ENCODE assay signal across 29 cellular contexts in the genomic region with DNA sequence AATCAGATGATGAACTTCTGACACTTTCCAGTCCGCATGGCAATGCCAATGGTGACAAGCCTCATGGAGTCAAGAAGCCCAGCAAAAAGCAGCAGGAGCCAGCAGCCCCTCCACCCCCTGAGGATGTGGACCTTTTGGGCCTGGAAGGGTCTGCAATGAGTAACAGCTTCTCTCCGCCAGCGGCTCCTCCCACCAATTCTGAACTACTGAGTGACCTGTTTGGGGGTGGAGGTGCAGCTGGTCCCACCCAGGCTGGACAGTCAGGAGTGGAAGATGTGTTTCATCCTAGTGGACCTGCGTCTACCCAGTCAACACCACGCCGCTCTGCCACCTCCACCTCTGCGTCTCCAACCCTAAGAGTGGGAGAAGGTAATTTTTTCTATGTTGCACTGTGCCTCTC. TPM values are rescaled to one million over a fixed set of nuclear protein-coding genes. Genes with fewer than 3 reads are reported as not detected.
DNase-seq lines count a peak whose midpoint lies in the region; ATAC-seq, FAIRE-seq and TF ChIP-seq lines count a peak whose summit lies in the region.
"Had no signal": no experiment of that assay in that cellular context is flagged by ENCODE, and none has a peak within 500 bp of the region (broad histone marks: within the 10 kb centered on the region; RNA-seq: fewer than 3 reads in every experiment).

No MANE protein-coding gene starts in this region.

- no peaks in the 10 kb centered on the region for H3K9me3 Mint-ChIP-seq in T-helper 1 cell treated with Interleukin-12 subunit alpha and Interleukin-12 subunit beta and Interleukin-4 antibody, amounts not matched to agents 30 μg/mL and 1 μg/mL, for 36 hours
- H3K9me3 Mint-ChIP-seq in activated naive CD8-positive, alpha-beta T cell treated with anti-CD3 and anti-CD28 coated beads, Interleukin-2, amount 10 ng/mL, durations not matched to agents 7 days and 5 days: no peaks in the 10 kb centered on the region
- H3K9me3 Mint-ChIP-seq in activated naive CD8-positive, alpha-beta T cell treated with anti-CD3 and anti-CD28 coated beads for 36 hours: no peaks in the 10 kb centered on the region
- H3K9me3 Mint-ChIP-seq: CD8-positive, alpha-beta memory T cell; GM23338; HFFc6; IgD-negative memory B cell had no signal

- FAIRE-seq in K562 (lab: Jason Lieb, UNC): no peak
- FAIRE-seq: GM12891 had no signal

- H4K20me1 ChIP-seq in K562 (replicated peaks; ENCODE audit: control insufficient read depth, insufficient read depth, low read length): no peaks in the 10 kb centered on the region

- TF ChIP-seq EP300 in K562 (IDR thresholded peaks at IDR 0.05; ENCODE audit: low read length): no peak

- intact Hi-C loops in K562 (cut with micrococcal nuclease): no loop called here

- no TSS peak for BruUV-seq in K562 (replicated peaks; lab: Mats Ljungman, UMichigan)

- peaks cover 71% of the 10 kb centered on the region for H3K4me1 Mint-ChIP-seq in T-helper 1 cell treated with Interleukin-12 subunit alpha and Interleukin-12 subunit beta and Interleukin-4 antibody, amounts not matched to agents 30 μg/mL and 1 μg/mL, for 36 hours (ENCODE audit: low read depth)
- peaks cover 44% of the 10 kb centered on the region for H3K4me1 Mint-ChIP-seq in activated naive CD8-positive, alpha-beta T cell treated with anti-CD3 and anti-CD28 coated beads, Interleukin-2, amount 10 ng/mL, durations not matched to agents 7 days and 5 days
- peaks cover 43% of the 10 kb centered on the region for H3K4me1 Mint-ChIP-seq in activated naive CD8-positive, alpha-beta T cell treated with anti-CD3 and anti-CD28 coated beads for 36 hours
- H3K4me1 Mint-ChIP-seq: B cell had no signal

- no peaks in the 10 kb centered on the region for H3K9me3 ChIP-seq in K562 (replicated peaks; ENCODE audit: control insufficient read depth, insufficient read depth, low read depth, low read length)
- H3K9me3 ChIP-seq: HAP-1 had no signal

- H3K36me3 Mint-ChIP-seq in T-helper 1 cell treated with Interleukin-12 subunit alpha and Interleukin-12 subunit beta and Interleukin-4 antibody, amounts not matched to agents 30 μg/mL and 1 μg/mL, for 36 hours (ENCODE audit: low read depth): peaks cover 27% of the 10 kb centered on the region
- H3K36me3 Mint-ChIP-seq in activated naive CD8-positive, alpha-beta T cell treated with anti-CD3 and anti-CD28 coated beads, Interleukin-2, amount 10 ng/mL, durations not matched to agents 7 days and 5 days: peaks cover 5% of the 10 kb centered on the region
- H3K36me3 Mint-ChIP-seq in activated naive CD8-positive, alpha-beta T cell treated with anti-CD3 and anti-CD28 coated beads for 36 hours: peaks cover 7% of the 10 kb centered on the region

- no peak for TF ChIP-seq CTCF in K562 (IDR thresholded peaks at IDR 0.05 in 2 of 3, conservative IDR thresholded peaks at IDR 0.05 in 1 of 3; ENCODE audit: insufficient read depth in 2 of 3, low read depth in 1 of 3, low read length in 3 of 3)

- no peak overlapping the region for H3K9ac ChIP-seq in K562 (ENCODE audit: insufficient read depth in 1 of 2, low read depth in 2 of 2, low read length in 2 of 2)

- POLR2A ChIA-PET in activated naive CD8-positive, alpha-beta T cell treated with anti-CD3 and anti-CD28 coated beads, Interleukin-2, amount 10 ng/mL, durations not matched to agents 7 days and 5 days (lab: Charles Lee): interaction anchor here (1.8 kb wide), 1 partner anchor 28 kb away, joined by 8 read pairs; a partner anchor contains a TSS
- POLR2A ChIA-PET in K562 (lab: Yijun Ruan, JAX): interaction anchor here (1.1 kb wide), 1 partner anchor 20 kb away, joined by 3 read pairs; no protein-coding TSS in a partner anchor

- H3K79me2 ChIP-seq in K562 (ENCODE audit: control insufficient read depth, insufficient read depth, low read length): no peaks in the 10 kb centered on the region; the same call in 2 of the 3 replicates

- no peak overlapping the region for H3K27ac ChIP-seq in K562 (ENCODE audit: extremely low read depth, low read depth, low read length)
- H3K27ac ChIP-seq: 22Rv1, C4-2B, HL-60, RWPE1 had no signal

- TF ChIP-seq POLR2A in K562 (conservative IDR thresholded peaks at IDR 0.05): no peak

- H3K27me3 ChIP-seq in K562 (ENCODE audit: control insufficient read depth in 2 of 2, insufficient read depth in 2 of 2, low read length in 2 of 2): no peaks in the 10 kb centered on the region

- TF ChIP-seq RAD21 in K562 (CRISPR knock-in tag; conservative IDR thresholded peaks at IDR 0.05 in 1 of 2, IDR thresholded peaks at IDR 0.05 in 1 of 2): no peak

- no peak for ATAC-seq in activated naive CD8-positive, alpha-beta T cell treated with anti-CD3 and anti-CD28 coated beads, Interleukin-2, amount 10 ng/mL, durations not matched to agents 7 days and 5 days (ENCODE audit: low read depth)
- ATAC-seq in K562: no peak
- no peak for ATAC-seq in HG03097 (IDR thresholded peaks at IDR 0.05; ENCODE audit: low FRiP score, unreplicated experiment)
- ATAC-seq: GM23338, Panc1 had no signal

- CTCF ChIA-PET in K562 (lab: Yijun Ruan, JAX; ENCODE audit: low intra/inter-chr PET ratio): no interaction called here

- H2AFZ ChIP-seq in K562 (ENCODE audit: low read depth, low read length): no peak overlapping the region
- H2AFZ ChIP-seq: GM23338 had no signal

- H3K27me3 Mint-ChIP-seq in T-helper 1 cell treated with Interleukin-12 subunit alpha and Interleukin-12 subunit beta and Interleukin-4 antibody, amounts not matched to agents 30 μg/mL and 1 μg/mL, for 36 hours (ENCODE audit: low read depth): no peaks in the 10 kb centered on the region
- H3K27me3 Mint-ChIP-seq in activated naive CD8-positive, alpha-beta T cell treated with anti-CD3 and anti-CD28 coated beads, Interleukin-2, amount 10 ng/mL, durations not matched to agents 7 days and 5 days: no peaks in the 10 kb centered on the region
- no peaks in the 10 kb centered on the region for H3K27me3 Mint-ChIP-seq in activated naive CD8-positive, alpha-beta T cell treated with anti-CD3 and anti-CD28 coated beads for 36 hours
- H3K27me3 Mint-ChIP-seq: B cell; CD8-positive, alpha-beta memory T cell; IgD-negative memory B cell had no signal

- WGBS in K562 (ENCODE audit: insufficient coverage, low coverage, missing lambda C conversion rate): 97% methylated on average over 7 of the region's 7 CpGs

- H3K9me1 ChIP-seq in K562 (ENCODE audit: control insufficient read depth, insufficient read depth, low read length): no peaks in the 10 kb centered on the region

- DNase-seq in T-helper 1 cell (no peak), K562 (ENCODE audit: extremely low read depth in 1 of 4, low spot score in 3 of 4) (no peak), NOMO-1 treated with dmso at 0.1 percent for 144 hours (lab: John Stamatoyannopoulos, UW; ENCODE audit: unreplicated experiment) (no peak)
- DNase-seq in activated naive CD8-positive, alpha-beta T cell treated with anti-CD3 and anti-CD28 coated beads, Interleukin-2, amount 10 ng/mL, durations not matched to agents 7 days and 5 days: no peak
- DNase-seq in activated naive CD8-positive, alpha-beta T cell treated with anti-CD3 and anti-CD28 coated beads for 36 hours: no peak
- DNase-seq: CD8-positive, alpha-beta memory T cell; DMS 273 treated with DMSO at 0.1 percent for 48 hours; DMS79; GF-D8; HFFc6; NCI-H1048; NCI-H1417; NCI-H1694; NCI-H2081; NCI-H2227 treated with DMSO at 0.1 percent for 48 hours; NCI-H526 treated with DMSO at 0.1 percent for 48 hours; SHP77 had no signal

- H3K4me1 ChIP-seq in K562 (replicated peaks in 1 of 2; ENCODE audit: control insufficient read depth in 2 of 2, insufficient read depth in 2 of 2, low read length in 2 of 2): no peaks in the 10 kb centered on the region
- H3K4me1 ChIP-seq: HAP-1 had no signal

- no peak overlapping the region for H3K4me3 ChIP-seq in K562
- H3K4me3 ChIP-seq: GM23338, HAP-1 had no signal

- H3K4me3 Mint-ChIP-seq in T-helper 1 cell treated with Interleukin-12 subunit alpha and Interleukin-12 subunit beta and Interleukin-4 antibody, amounts not matched to agents 30 μg/mL and 1 μg/mL, for 36 hours: no peak overlapping the region
- H3K4me3 Mint-ChIP-seq in activated naive CD8-positive, alpha-beta T cell treated with anti-CD3 and anti-CD28 coated beads, Interleukin-2, amount 10 ng/mL, durations not matched to agents 7 days and 5 days: no peak overlapping the region
- no peak overlapping the region for H3K4me3 Mint-ChIP-seq in activated naive CD8-positive, alpha-beta T cell treated with anti-CD3 and anti-CD28 coated beads for 36 hours
- H3K4me3 Mint-ChIP-seq: B cell; CD8-positive, alpha-beta memory T cell; GM23338; HFFc6; IgD-negative memory B cell had no signal

- no peak overlapping the region for H3K4me2 ChIP-seq in K562 (ENCODE audit: insufficient read depth, low read length)
- H3K4me2 ChIP-seq: GM23338 had no signal

- in situ Hi-C loops in K562 (cut with MboI): no loop called here

- H3K27ac Mint-ChIP-seq in T-helper 1 cell treated with Interleukin-12 subunit alpha and Interleukin-12 subunit beta and Interleukin-4 antibody, amounts not matched to agents 30 μg/mL and 1 μg/mL, for 36 hours: peak overlapping the region; percentile 76
- peak overlapping the region; percentile 1 for H3K27ac Mint-ChIP-seq in activated naive CD8-positive, alpha-beta T cell treated with anti-CD3 and anti-CD28 coated beads, Interleukin-2, amount 10 ng/mL, durations not matched to agents 7 days and 5 days
- no peak overlapping the region for H3K27ac Mint-ChIP-seq in activated naive CD8-positive, alpha-beta T cell treated with anti-CD3 and anti-CD28 coated beads for 36 hours
- H3K27ac Mint-ChIP-seq: B cell; CD8-positive, alpha-beta memory T cell; GM23338; IgD-negative memory B cell had no signal

- H3K36me3 ChIP-seq in K562 (ENCODE audit: control insufficient read depth, insufficient read depth, low read length): peaks cover 98% of the 10 kb centered on the region

RNA-seq across cellular contexts. Expression of a gene that starts 28.0 kb away (rescaled TPM):
- 1 to 10 TPM; 1.9 to 2.8 TPM for total RNA-seq in activated naive CD8-positive, alpha-beta T cell treated with anti-CD3 and anti-CD28 coated beads, Interleukin-2, amount 10 ng/mL, durations not matched to agents 7 days and 5 days
- total RNA-seq in activated naive CD8-positive, alpha-beta T cell treated with anti-CD3 and anti-CD28 coated beads for 36 hours: 1 to 10 TPM; 1.6 to 2.2 TPM
- 58.9 and 119 TPM in 2 replicates for total RNA-seq in K562 (2011; cell fraction: chromatin; rRNA removed; ENCODE audit: low replicate concordance)
- 43.9 and 53.4 TPM in 2 replicates for total RNA-seq in K562 (2011; cell fraction: nucleolus; rRNA removed)
- total RNA-seq in K562 (2011; cell fraction: nucleoplasm; rRNA removed): 92.8 and 105 TPM in 2 replicates
- total RNA-seq in K562 (2014; rRNA removed) (26.0 and 26.5 TPM in 2 replicates), K562 (2014; rRNA removed; fragmentation: Illumina TruSeq; extraction: Trizol) (55.0 and 58.4 TPM in 2 replicates), K562 (2015; rRNA removed; fragmentation: Illumina TruSeq; extraction: Trizol) (51.5 and 56.8 TPM in 2 replicates), K562 (2021) (43.1 and 43.6 TPM in 2 replicates)
- polyA plus RNA-seq in K562 (2011; rRNA removed) (83.7 and 111 TPM in 2 replicates), K562 (2014; fragmentation: Illumina TruSeq; extraction: Trizol) (37.3 and 45.2 TPM in 2 replicates), K562 (2014; fragmentation: Nextera tagmentation; extraction: Ambion mirVana) (10 to 100 TPM; 12.2 to 18.1 TPM), K562 (2014; rRNA removed) (19.9 and 26.1 TPM in 2 replicates)
- 30.7 and 48.6 TPM in 2 replicates for polyA plus RNA-seq in K562 (2011; cell fraction: cytosol; rRNA removed)
- polyA plus RNA-seq in K562 (2011; cell fraction: nucleus; rRNA removed): 25.8 and 36.4 TPM in 2 replicates
- polyA plus RNA-seq in K562 (2012): 22.2 and 31.8 TPM in 2 replicates
- polyA minus RNA-seq in K562 (2011; rRNA and poly(A)+ RNA removed): 197 and 201 TPM in 2 replicates
- polyA minus RNA-seq in K562 (2011; cell fraction: cytosol; rRNA and poly(A)+ RNA removed): 51.6 and 74.5 TPM in 2 replicates
- 25.3 and 51.1 TPM in 2 replicates for polyA minus RNA-seq in K562 (2011; cell fraction: nucleus; rRNA and poly(A)+ RNA removed)

RNA-seq across cellular contexts. Expression of a gene that starts 28.0 kb away (rescaled TPM):
- total RNA-seq in activated naive CD8-positive, alpha-beta T cell treated with anti-CD3 and anti-CD28 coated beads, Interleukin-2, amount 10 ng/mL, durations not matched to agents 7 days and 5 days: 10 to 100 TPM; 25.9 to 27.5 TPM
- total RNA-seq in activated naive CD8-positive, alpha-beta T cell treated with anti-CD3 and anti-CD28 coated beads for 36 hours: 10 to 100 TPM; 10.9 to 11.3 TPM
- 47.7 and 171 TPM in 2 replicates for total RNA-seq in K562 (2011; cell fraction: chromatin; rRNA removed; ENCODE audit: low replicate concordance)
- total RNA-seq in K562 (2011; cell fraction: nucleolus; rRNA removed): 33.7 and 49.6 TPM in 2 replicates
- 135 and 209 TPM in 2 replicates for total RNA-seq in K562 (2011; cell fraction: nucleoplasm; rRNA removed)
- total RNA-seq in K562 (2014; rRNA removed) (28.1 and 34.8 TPM in 2 replicates), K562 (2014; rRNA removed; fragmentation: Illumina TruSeq; extraction: Trizol) (45.8 and 52.8 TPM in 2 replicates), K562 (2015; rRNA removed; fragmentation: Illumina TruSeq; extraction: Trizol) (40.6 and 46.3 TPM in 2 replicates), K562 (2021) (38.2 and 42.9 TPM in 2 replicates)
- polyA plus RNA-seq in K562 (2011; rRNA removed) (84.0 and 97.5 TPM in 2 replicates), K562 (2014; fragmentation: Illumina TruSeq; extraction: Trizol) (44.0 and 47.4 TPM in 2 replicates), K562 (2014; fragmentation: Nextera tagmentation; extraction: Ambion mirVana) (10 to 100 TPM; 30.7 to 38.5 TPM), K562 (2014; rRNA removed) (53.4 and 54.9 TPM in 2 replicates)
- 33.1 and 88.6 TPM in 2 replicates for polyA plus RNA-seq in K562 (2011; cell fraction: cytosol; rRNA removed)
- polyA plus RNA-seq in K562 (2011; cell fraction: nucleus; rRNA removed): 88.8 and 104 TPM in 2 replicates
- polyA plus RNA-seq in K562 (2012): 40.2 and 59.7 TPM in 2 replicates
- 65.3 and 66.8 TPM in 2 replicates for polyA minus RNA-seq in K562 (2011; rRNA and poly(A)+ RNA removed)
- 24.1 and 26.4 TPM in 2 replicates for polyA minus RNA-seq in K562 (2011; cell fraction: cytosol; rRNA and poly(A)+ RNA removed)
- 68.3 and 104 TPM in 2 replicates for polyA minus RNA-seq in K562 (2011; cell fraction: nucleus; rRNA and poly(A)+ RNA removed)

Comparison
In these comparisons a context has a peak if more than half of its experiments do, and no peak if none do; other contexts are left out.
1. RNA of a gene that starts 28.0 kb away (total RNA-seq): 26.0 to 119 TPM in K562; 1.9 to 2.8 TPM in activated naive CD8-positive, alpha-beta T cell treated with anti-CD3 and anti-CD28 coated beads, Interleukin-2, amount 10 ng/mL, durations not matched to agents 7 days and 5 days and 1.6 to 2.2 TPM in activated naive CD8-positive, alpha-beta T cell treated with anti-CD3 and anti-CD28 coated beads for 36 hours; every median in the first group is over 4 times any median in the second.